In genomic region chr2:54543736-54544396, GRCh38 we compare ENCODE assay signal across 1 cellular context.
TF ChIP-seq lines count a peak whose summit lies in the region.

No MANE protein-coding gene starts in this region.

TF ChIP-seq in HepG2, 621 proteins besides CTCF, POLR2A, EP300 and RAD21 (continued from another document):
- no peak for TF ChIP-seq AHDC1 (CRISPR knock-in tag; IDR thresholded peaks at IDR 0.05; ENCODE audit: borderline replicate concordance)
- no peak for TF ChIP-seq PHF21A (CRISPR knock-in tag; IDR thresholded peaks at IDR 0.05)
